In the genomic region with DNA sequence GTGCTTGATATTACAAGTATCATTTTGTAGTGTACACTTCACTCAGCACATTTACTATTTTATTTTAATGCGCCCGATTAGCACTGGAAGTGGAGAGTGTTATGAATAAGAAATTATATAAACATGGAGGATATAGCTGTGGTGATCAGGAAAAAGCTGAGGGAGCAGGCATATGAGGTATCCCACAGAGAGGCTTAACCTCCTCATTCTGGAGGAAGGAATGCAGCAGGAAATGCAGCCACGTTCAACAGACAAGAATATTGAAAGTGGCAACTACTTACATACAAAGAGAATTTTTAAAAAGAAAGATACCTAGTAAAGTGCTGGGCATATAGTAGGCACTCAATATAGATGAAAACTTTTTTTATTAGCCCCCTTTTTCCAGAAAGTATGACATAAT, we compare ENCODE assay signal across 32 cellular contexts.
"Had no signal": no experiment of that assay in that cellular context is flagged by ENCODE, and none has a peak within 500 bp of the region (broad histone marks: within the 10 kb centered on the region; RNA-seq: fewer than 3 reads in every experiment).

No MANE protein-coding gene starts in this region.

- H3K36me3 Mint-ChIP-seq: activated naive CD4-positive, alpha-beta T cell treated with anti-CD3 and anti-CD28 coated beads, Interleukin-2, amount 10 ng/mL, durations not matched to agents 7 days and 5 days; activated naive CD8-positive, alpha-beta T cell treated with anti-CD3 and anti-CD28 coated beads, Interleukin-2, amount 10 ng/mL, durations not matched to agents 7 days and 5 days; brain; stimulated activated memory B cell treated with anti-CD40 and anti-IgM and Interleukin-4, amounts not matched to agents 10 μg/mL and 1 μg/mL and 100 μg/mL, for 72 hours; T-cell had no signal

- H3K4me1 Mint-ChIP-seq: activated naive CD4-positive, alpha-beta T cell treated with anti-CD3 and anti-CD28 coated beads, Interleukin-2, amount 10 ng/mL, durations not matched to agents 7 days and 5 days; activated naive CD8-positive, alpha-beta T cell treated with anti-CD3 and anti-CD28 coated beads, Interleukin-2, amount 10 ng/mL, durations not matched to agents 7 days and 5 days; naive B cell; stimulated activated memory B cell treated with anti-CD40 and anti-IgM and Interleukin-4, amounts not matched to agents 10 μg/mL and 1 μg/mL and 100 μg/mL, for 72 hours had no signal

- H3K27ac Mint-ChIP-seq: activated naive CD4-positive, alpha-beta T cell treated with anti-CD3 and anti-CD28 coated beads, Interleukin-2, amount 10 ng/mL, durations not matched to agents 7 days and 5 days; activated naive CD8-positive, alpha-beta T cell treated with anti-CD3 and anti-CD28 coated beads, Interleukin-2, amount 10 ng/mL, durations not matched to agents 7 days and 5 days; activated T-helper 1 cell treated with anti-CD3 and anti-CD28 coated beads, Interleukin-12 subunit alpha, Interleukin-12 subunit beta, Interleukin-2, Interleukin-4 antibody, amounts not matched to agents 30 ng/mL and 10 ng/mL and 1 ng/mL, durations not matched to agents 14 hours and 24 hours and 36 hours; brain; stimulated activated memory B cell treated with anti-CD40 and anti-IgM and Interleukin-4, amounts not matched to agents 10 μg/mL and 1 μg/mL and 100 μg/mL, for 72 hours; T-cell had no signal

- H3K27me3 Mint-ChIP-seq: activated naive CD4-positive, alpha-beta T cell treated with anti-CD3 and anti-CD28 coated beads, Interleukin-2, amount 10 ng/mL, durations not matched to agents 7 days and 5 days; brain; naive B cell; T-cell had no signal

- H3K36me3 ChIP-seq: ascending aorta, cardiac muscle cell, gastroesophageal sphincter, left ventricle myocardium inferior, pancreas, stomach, thyroid gland, upper lobe of left lung, vagina had no signal

- H3K27ac ChIP-seq: ascending aorta, cardiac muscle cell, coronary artery, dorsolateral prefrontal cortex, gastroesophageal sphincter, left ventricle myocardium inferior, pancreas, psoas muscle, stomach, thyroid gland, upper lobe of left lung, vagina had no signal

- ATAC-seq: gastroesophageal sphincter; pancreas; psoas muscle; stimulated activated memory B cell treated with anti-CD40 and anti-IgM and Interleukin-4, amounts not matched to agents 10 μg/mL and 1 μg/mL and 100 μg/mL, for 72 hours; T-cell had no signal

- H3K4me3 Mint-ChIP-seq: activated naive CD4-positive, alpha-beta T cell treated with anti-CD3 and anti-CD28 coated beads, Interleukin-2, amount 10 ng/mL, durations not matched to agents 7 days and 5 days; activated naive CD8-positive, alpha-beta T cell treated with anti-CD3 and anti-CD28 coated beads, Interleukin-2, amount 10 ng/mL, durations not matched to agents 7 days and 5 days; activated T-helper 1 cell treated with anti-CD3 and anti-CD28 coated beads, Interleukin-12 subunit alpha, Interleukin-12 subunit beta, Interleukin-2, Interleukin-4 antibody, amounts not matched to agents 30 ng/mL and 10 ng/mL and 1 ng/mL, durations not matched to agents 14 hours and 24 hours and 36 hours; brain; naive B cell; stimulated activated memory B cell treated with anti-CD40 and anti-IgM and Interleukin-4, amounts not matched to agents 10 μg/mL and 1 μg/mL and 100 μg/mL, for 72 hours; T-cell had no signal

- H3K9me3 Mint-ChIP-seq: activated naive CD4-positive, alpha-beta T cell treated with anti-CD3 and anti-CD28 coated beads, Interleukin-2, amount 10 ng/mL, durations not matched to agents 7 days and 5 days; activated naive CD8-positive, alpha-beta T cell treated with anti-CD3 and anti-CD28 coated beads, Interleukin-2, amount 10 ng/mL, durations not matched to agents 7 days and 5 days; brain; naive B cell; stimulated activated memory B cell treated with anti-CD40 and anti-IgM and Interleukin-4, amounts not matched to agents 10 μg/mL and 1 μg/mL and 100 μg/mL, for 72 hours; T-cell had no signal

- H3K27me3 ChIP-seq: ascending aorta, cardiac muscle cell, gastroesophageal sphincter, pancreas, stomach, thyroid gland, upper lobe of left lung, vagina had no signal

- H3K4me1 ChIP-seq: ascending aorta, gastroesophageal sphincter, left ventricle myocardium inferior, pancreas, psoas muscle, thyroid gland, upper lobe of left lung, vagina had no signal

- DNase-seq: activated CD4-positive, alpha-beta T cell treated with anti-CD3 and anti-CD28 coated beads for 4 hours; activated CD4-positive, alpha-beta T cell treated with anti-CD3 and anti-CD28 coated beads, Interleukin-2, amount 50 U/mL, for 4 hours; activated effector memory CD4-positive, alpha-beta T cell treated with anti-CD3 and anti-CD28 coated beads, Interleukin-2, amount 50 U/mL, for 16 hours; activated naive CD4-positive, alpha-beta T cell treated with anti-CD3 and anti-CD28 coated beads, Interleukin-2, amount 10 ng/mL, durations not matched to agents 7 days and 5 days; activated naive CD8-positive, alpha-beta T cell treated with anti-CD3 and anti-CD28 coated beads, Interleukin-2, amount 10 ng/mL, durations not matched to agents 7 days and 5 days; activated T-cell treated with anti-CD3 and anti-CD28 coated beads for 4 hours; cerebellar nuclear complex; dorsolateral prefrontal cortex; effector memory CD4-positive, alpha-beta T cell; hippocampal formation; left ventricle myocardium inferior; naive B cell; nucleus accumbens; pancreas; psoas muscle; stimulated activated CD4-positive, alpha-beta T cell treated with anti-CD3 and anti-CD28 coated beads, Interleukin-1b, Interleukin-23, amount 100 ng/mL, for 48 hours; stimulated activated CD4-positive, alpha-beta T cell treated with anti-CD3 and anti-CD28 coated beads, Interleukin-4, amount 100 ng/mL, for 4 hours; stimulated activated CD8-positive, alpha-beta memory T cell treated with anti-CD3 and anti-CD28 coated beads, Interleukin-4, amount 100 ng/mL, for 48 hours; stomach; T-cell; thyroid gland; upper lobe of left lung had no signal

- H3K9me3 ChIP-seq: ascending aorta, gastroesophageal sphincter, left ventricle myocardium inferior, pancreas, psoas muscle, stomach, thyroid gland, upper lobe of left lung, vagina had no signal

- H3K4me3 ChIP-seq: ascending aorta, cardiac muscle cell, coronary artery, dorsolateral prefrontal cortex, gastroesophageal sphincter, left ventricle myocardium inferior, lung, pancreas, psoas muscle, smooth muscle cell, stomach, thyroid gland, upper lobe of left lung, vagina had no signal
